In the genomic region with DNA sequence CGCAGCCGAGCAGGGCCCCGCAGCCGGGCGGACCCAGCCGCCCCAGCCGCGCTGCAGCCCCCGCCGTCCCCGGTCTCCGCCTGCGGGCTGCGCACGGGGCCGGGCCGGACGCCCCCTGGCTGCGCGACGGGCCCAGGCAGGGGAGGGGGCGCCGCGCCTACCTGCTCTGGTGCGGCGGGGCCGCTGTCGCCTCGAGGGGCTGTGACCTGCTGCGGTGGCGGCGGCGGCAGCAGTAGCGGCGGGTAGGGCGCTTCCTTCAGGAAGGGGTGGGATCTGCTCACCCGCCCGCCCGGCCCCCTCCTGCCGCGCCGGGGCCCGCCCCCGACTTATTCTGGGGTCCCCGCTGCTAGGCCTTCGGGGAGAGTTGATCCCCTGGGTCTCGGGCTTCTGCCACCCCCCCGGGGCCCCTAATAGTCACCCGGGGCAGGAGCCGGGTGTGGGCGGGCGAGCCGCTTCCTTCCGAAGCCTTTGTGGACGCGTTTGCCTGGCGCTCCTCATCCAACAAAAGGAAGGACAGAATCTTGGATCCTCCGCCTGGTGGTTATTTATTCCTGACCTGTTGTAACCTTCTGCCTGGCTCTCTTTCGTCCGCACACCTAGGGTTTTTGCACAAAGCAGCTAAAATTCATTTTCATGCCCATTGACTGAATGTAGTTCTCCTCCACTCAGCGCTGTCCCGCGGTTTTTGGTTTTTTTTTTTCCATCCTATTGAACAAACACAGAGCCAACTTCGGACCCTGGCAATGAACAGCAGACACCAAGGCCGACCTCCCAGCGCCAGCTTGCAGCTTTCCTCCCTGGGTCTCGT, we compare ENCODE assay signal across 8 cellular contexts. TPM values are rescaled to one million over a fixed set of nuclear protein-coding genes. Genes with fewer than 3 reads are reported as not detected.
A peak's percentile ranks its signal among the peaks of the same experiment; 100 is the strongest.
DNase-seq lines count a peak whose midpoint lies in the region; ATAC-seq and TF ChIP-seq lines count a peak whose summit lies in the region.

A gene (minus strand): TSS at position 244 of the 808 bp plus-strand sequence. CDS start 57,331 bp downstream, outside the sequence.

- H3K27ac Mint-ChIP-seq in CD4-positive, alpha-beta memory T cell, result no peak within 1 kb of the TSS
- no peak within 1 kb of the TSS for H3K27ac Mint-ChIP-seq in activated CD8-positive, alpha-beta T cell treated with anti-CD3 and anti-CD28 coated beads, Interleukin-2, amount 10 ng/mL, durations not matched to agents 7 days and 5 days

- peak; percentile 70 for ATAC-seq in activated CD8-positive, alpha-beta T cell treated with anti-CD3 and anti-CD28 coated beads, Interleukin-2, amount 10 ng/mL, durations not matched to agents 7 days and 5 days
- no peak for ATAC-seq in HG02884 (IDR thresholded peaks at IDR 0.05; ENCODE audit: unreplicated experiment)
- no peak for ATAC-seq in GM21723 (IDR thresholded peaks at IDR 0.05; ENCODE audit: unreplicated experiment)

- peaks cover 3% of the 10 kb centered on the region for H3K4me1 ChIP-seq in CD4-positive, alpha-beta memory T cell (ENCODE audit: insufficient read depth, low read length)

- intact Hi-C loops in CD4-positive, alpha-beta memory T cell (cut with micrococcal nuclease), result no loop called here

- H3K9me3 ChIP-seq in CD4-positive, alpha-beta memory T cell (ENCODE audit: control insufficient read depth in 1 of 2, low read length in 2 of 2), result no peaks in the 10 kb centered on the region

- H3K4me1 Mint-ChIP-seq in CD4-positive, alpha-beta memory T cell, result peaks cover 8 to 21% (median 16%) of the 10 kb centered on the region in 4 donors
- H3K4me1 Mint-ChIP-seq in activated CD8-positive, alpha-beta T cell treated with anti-CD3 and anti-CD28 coated beads, Interleukin-2, amount 10 ng/mL, durations not matched to agents 7 days and 5 days (ENCODE audit: low read depth), result peaks cover 12% of the 10 kb centered on the region

- CTCF ChIA-PET in CD4-positive, alpha-beta memory T cell (lab: Charles Lee; ENCODE audit: partially characterized antibody), result no interaction called here
- CTCF ChIA-PET in HEK293T (lab: Yijun Ruan, JAX), result interaction anchor here (1.7 kb wide), 1 partner anchor 177 kb away, joined by 4 read pairs; no protein-coding TSS in a partner anchor
- CTCF ChIA-PET in activated CD8-positive, alpha-beta T cell treated with anti-CD3 and anti-CD28 coated beads, Interleukin-2, amount 10 ng/mL, durations not matched to agents 7 days and 5 days (lab: Charles Lee), result no interaction called here

- H3K4me3 Mint-ChIP-seq in CD4-positive, alpha-beta memory T cell, result peak within 1 kb of the TSS; percentile 73 to 87 (median 78)
- H3K4me3 Mint-ChIP-seq in activated CD8-positive, alpha-beta T cell treated with anti-CD3 and anti-CD28 coated beads, Interleukin-2, amount 10 ng/mL, durations not matched to agents 7 days and 5 days, result peak within 1 kb of the TSS; percentile 60

- no peak within 1 kb of the TSS for H3K27ac ChIP-seq in CD4-positive, alpha-beta memory T cell (ENCODE audit: low read depth, low read length)

- H3K36me3 ChIP-seq in CD4-positive, alpha-beta memory T cell (ENCODE audit: insufficient read depth, low read length), result no peaks in the 10 kb centered on the region

- POLR2A ChIA-PET in CD4-positive, alpha-beta memory T cell (lab: Charles Lee; ENCODE audit: partially characterized antibody), result no interaction called here
- POLR2A ChIA-PET in HEK293T (lab: Yijun Ruan, JAX), result no interaction called here
- POLR2A ChIA-PET in activated CD8-positive, alpha-beta T cell treated with anti-CD3 and anti-CD28 coated beads, Interleukin-2, amount 10 ng/mL, durations not matched to agents 7 days and 5 days (lab: Charles Lee), result no interaction called here

- H3K27me3 ChIP-seq in CD4-positive, alpha-beta memory T cell (ENCODE audit: insufficient read depth, low read length), result peaks cover 20% of the 10 kb centered on the region

- H3K9me3 Mint-ChIP-seq in CD4-positive, alpha-beta memory T cell, result peaks cover 0 to 3% (median 0%) of the 10 kb centered on the region in 8 donors
- no peaks in the 10 kb centered on the region for H3K9me3 Mint-ChIP-seq in activated CD8-positive, alpha-beta T cell treated with anti-CD3 and anti-CD28 coated beads, Interleukin-2, amount 10 ng/mL, durations not matched to agents 7 days and 5 days (ENCODE audit: insufficient read depth)

- DNase-seq in CD4-positive, alpha-beta memory T cell, result no peak
- DNase-seq in HEK293T (ENCODE audit: extremely low spot score) (peak; percentile 60), germinal center (ENCODE audit: low spot score) (peak; percentile 11), nucleus accumbens (lab: John Stamatoyannopoulos, UW) (peak in 31 of 56 donors; percentile 5 to 61 (median 26))
- no peak for DNase-seq in activated CD8-positive, alpha-beta T cell treated with anti-CD3 and anti-CD28 coated beads, Interleukin-2, amount 10 ng/mL, durations not matched to agents 7 days and 5 days
- DNase-seq in activated CD4-positive, CD25-positive, alpha-beta regulatory T cell treated with anti-CD3 and anti-CD28 coated beads, Interleukin-2, amount 50 U/mL, for 72 hours, result no peak

- no peak within 1 kb of the TSS for H3K4me3 ChIP-seq in CD4-positive, alpha-beta memory T cell (ENCODE audit: low read length in 2 of 2)

- H3K36me3 Mint-ChIP-seq in CD4-positive, alpha-beta memory T cell, result no peaks in the 10 kb centered on the region
- peaks cover 4% of the 10 kb centered on the region for H3K36me3 Mint-ChIP-seq in activated CD8-positive, alpha-beta T cell treated with anti-CD3 and anti-CD28 coated beads, Interleukin-2, amount 10 ng/mL, durations not matched to agents 7 days and 5 days (ENCODE audit: low read depth)

- H3K27me3 Mint-ChIP-seq in CD4-positive, alpha-beta memory T cell, result peaks cover 39 to 46% of the 10 kb centered on the region in 2 donors
- H3K27me3 Mint-ChIP-seq in activated CD8-positive, alpha-beta T cell treated with anti-CD3 and anti-CD28 coated beads, Interleukin-2, amount 10 ng/mL, durations not matched to agents 7 days and 5 days (ENCODE audit: low read depth), result peaks cover 53% of the 10 kb centered on the region

TF ChIP-seq in HEK293T, 16 proteins besides CTCF, POLR2A, EP300 and RAD21:
- TF ChIP-seq FOXM1 (IDR thresholded peaks at IDR 0.05; ENCODE audit: borderline replicate concordance) (peak; percentile 24; the same call in 1 of the 2 replicates), NFRKB (IDR thresholded peaks at IDR 0.05) (no peak), BHLHE40 (IDR thresholded peaks at IDR 0.05; ENCODE audit: borderline replicate concordance) (no peak)

RNA-seq across cellular contexts. Expression of the gene that starts here (rescaled TPM):
- not detected for total RNA-seq in CD4-positive, alpha-beta memory T cell
- polyA plus RNA-seq in CD4-positive, alpha-beta memory T cell, result under 1 TPM in 1 of 2 donors, not detected in 1; 0.07 TPM
- not detected for total RNA-seq in activated CD8-positive, alpha-beta T cell treated with anti-CD3 and anti-CD28 coated beads, Interleukin-2, amount 10 ng/mL, durations not matched to agents 7 days and 5 days

Comparison
In these comparisons a context has a peak if more than half of its experiments do, and no peak if none do; other contexts are left out.
1. Peak in ATAC-seq in activated CD8-positive, alpha-beta T cell treated with anti-CD3 and anti-CD28 coated beads, Interleukin-2, amount 10 ng/mL, durations not matched to agents 7 days and 5 days; RNA of the gene not detected or under 1 TPM.
2. DNase-seq: peak in HEK293T (single experiment), germinal center (single experiment) and nucleus accumbens (31 of 56); none in CD4-positive, alpha-beta memory T cell (0 of 5), activated CD8-positive, alpha-beta T cell treated with anti-CD3 and anti-CD28 coated beads, Interleukin-2, amount 10 ng/mL, durations not matched to agents 7 days and 5 days (single experiment) and activated CD4-positive, CD25-positive, alpha-beta regulatory T cell treated with anti-CD3 and anti-CD28 coated beads, Interleukin-2, amount 50 U/mL, for 72 hours (single experiment).